ENCODE assay signal across 2 cellular contexts in genomic region chr17:19785854-19786253, GRCh38.
TF ChIP-seq lines count a peak whose summit lies in the region.

No MANE protein-coding gene starts in this region.

TF ChIP-seq in A549, 52 proteins besides CTCF, POLR2A, EP300 and RAD21:
- no peak for TF ChIP-seq MAZ (IDR thresholded peaks at IDR 0.05; ENCODE audit: borderline replicate concordance, low read depth, low read length)
- TF ChIP-seq TP53 (CRISPR knock-in tag; IDR thresholded peaks at IDR 0.05), result no peak
- no peak for TF ChIP-seq PBX3 (IDR thresholded peaks at IDR 0.05)
- no peak for TF ChIP-seq ZC3H11A (IDR thresholded peaks at IDR 0.05)
- no peak for TF ChIP-seq FOSB (CRISPR knock-in tag; IDR thresholded peaks at IDR 0.05)
- no peak for TF ChIP-seq MAFK (IDR thresholded peaks at IDR 0.05; ENCODE audit: partially characterized antibody)
- TF ChIP-seq MYC (IDR thresholded peaks at IDR 0.05; ENCODE audit: borderline replicate concordance, low read length), result no peak
- TF ChIP-seq KDM5A (IDR thresholded peaks at IDR 0.05), result no peak
- no peak for TF ChIP-seq PHF8 (IDR thresholded peaks at IDR 0.05; ENCODE audit: borderline replicate concordance, low read depth)
- no peak for TF ChIP-seq FOXS1 (CRISPR knock-in tag; IDR thresholded peaks at IDR 0.05)
- no peak for TF ChIP-seq MAX (IDR thresholded peaks at IDR 0.05)
- no peak for TF ChIP-seq SREBF2 (IDR thresholded peaks at IDR 0.05)
- TF ChIP-seq CEBPB (IDR thresholded peaks at IDR 0.05), result no peak
- no peak for TF ChIP-seq HOXB5 (CRISPR knock-in tag; IDR thresholded peaks at IDR 0.05)
- TF ChIP-seq ATOH8 (CRISPR knock-in tag; IDR thresholded peaks at IDR 0.05; ENCODE audit: low read depth), result no peak
- no peak for TF ChIP-seq KDM1A (IDR thresholded peaks at IDR 0.05; ENCODE audit: low read depth)
- no peak for TF ChIP-seq ZSCAN20 (CRISPR knock-in tag; IDR thresholded peaks at IDR 0.05)
- no peak for TF ChIP-seq JUNB (IDR thresholded peaks at IDR 0.05)
- no peak for TF ChIP-seq ZFP36 (IDR thresholded peaks at IDR 0.05; ENCODE audit: borderline replicate concordance, partially characterized antibody)
- no peak for TF ChIP-seq HOXA7 (CRISPR knock-in tag; IDR thresholded peaks at IDR 0.05)
TF ChIP-seq in A549: peak in this region for 0.

TF ChIP-seq in H1, 55 proteins besides CTCF, POLR2A, EP300 and RAD21:
- TF ChIP-seq CREB1 (IDR thresholded peaks at IDR 0.05) (no peak), RFX5 (IDR thresholded peaks at IDR 0.05; ENCODE audit: borderline replicate concordance, low read depth, low read length) (no peak), GABPA (IDR thresholded peaks at IDR 0.05; ENCODE audit: borderline replicate concordance, insufficient read depth, low read length) (no peak), NANOG (IDR thresholded peaks at IDR 0.05; ENCODE audit: insufficient read depth, low read depth, low read length, poor library complexity, severe bottlenecking) (no peak), HDAC6 (IDR thresholded peaks at IDR 0.05; ENCODE audit: low read depth, low read length) (no peak), CBX5 (IDR thresholded peaks at IDR 0.05; ENCODE audit: low read depth, low read length) (no peak), TAF7 (optimal IDR thresholded peaks at IDR 0.05; ENCODE audit: borderline replicate concordance, low read depth, low read length) (no peak), SIX5 (IDR thresholded peaks at IDR 0.05; ENCODE audit: low read depth, low read length) (no peak), MAFK (IDR thresholded peaks at IDR 0.05; ENCODE audit: low read depth, low read length) (no peak), KDM1A (IDR thresholded peaks at IDR 0.05; ENCODE audit: borderline replicate concordance, low read length) (no peak), CTBP2 (IDR thresholded peaks at IDR 0.05; ENCODE audit: borderline replicate concordance, insufficient read depth, insufficient read length, low read length) (no peak), BCL11A (IDR thresholded peaks at IDR 0.05; ENCODE audit: low read depth in 2 of 2, low read length in 2 of 2) (no peak), RNF2 (IDR thresholded peaks at IDR 0.05; ENCODE audit: borderline replicate concordance, low read depth, low read length, missing control alignments, poor library complexity, severe bottlenecking) (no peak), RBBP5 (IDR thresholded peaks at IDR 0.05; ENCODE audit: borderline replicate concordance, low read depth, low read length) (no peak), NRF1 (IDR thresholded peaks at IDR 0.05; ENCODE audit: low read depth, low read length) (no peak), JUN (IDR thresholded peaks at IDR 0.05; ENCODE audit: low read depth, low read length) (no peak), RXRA (IDR thresholded peaks at IDR 0.05; ENCODE audit: insufficient read depth, low read depth, low read length) (no peak), CBX8 (IDR thresholded peaks at IDR 0.05; ENCODE audit: borderline replicate concordance, low read depth, low read length) (no peak), CHD1 (IDR thresholded peaks at IDR 0.05; ENCODE audit: low read depth, low read length) (no peak)
